ENCODE assay signal across 13 cellular contexts in the genomic region with DNA sequence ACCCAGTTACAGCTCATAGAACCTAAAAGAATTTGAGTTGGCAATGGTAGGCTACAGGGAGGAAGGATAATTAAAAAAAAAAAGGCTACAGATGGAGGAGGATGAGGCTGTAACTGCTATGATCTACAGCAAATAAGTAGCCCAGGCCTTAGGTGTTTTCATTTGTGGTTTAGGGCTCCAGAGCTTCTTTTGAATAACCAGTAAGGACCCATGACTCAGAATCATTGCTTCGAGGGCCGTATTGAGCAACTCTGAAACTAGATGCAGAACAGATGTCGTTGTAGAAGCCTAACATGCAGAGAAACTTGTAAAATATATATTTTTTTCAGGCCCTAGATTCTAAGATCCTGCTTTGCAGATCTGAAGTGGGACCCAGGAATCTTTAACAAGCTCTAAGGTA. TPM values are rescaled to one million over a fixed set of nuclear protein-coding genes. Genes with fewer than 3 reads are reported as not detected.
DNase-seq lines count a peak whose midpoint lies in the region; ATAC-seq and TF ChIP-seq lines count a peak whose summit lies in the region.
"Had no signal": no experiment of that assay in that cellular context is flagged by ENCODE, and none has a peak within 500 bp of the region (broad histone marks: within the 10 kb centered on the region; RNA-seq: fewer than 3 reads in every experiment).

No MANE protein-coding gene starts in this region.

- no peak overlapping the region for H3K27ac Mint-ChIP-seq in stimulated activated naive CD8-positive, alpha-beta T cell treated with anti-CD3 and anti-CD28 coated beads, Interleukin-15, amount 100 ng/mL, for 72 hours
- H3K27ac Mint-ChIP-seq: CD4-positive, CD25-positive, alpha-beta regulatory T cell; naive thymus-derived CD4-positive, alpha-beta T cell had no signal

- DNase-seq in stimulated activated naive CD8-positive, alpha-beta T cell treated with anti-CD3 and anti-CD28 coated beads, Interleukin-15, amount 100 ng/mL, for 72 hours = no peak
- DNase-seq in stimulated activated naive CD8-positive, alpha-beta T cell treated with anti-CD3 and anti-CD28 coated beads, Interleukin-15, Interleukin-2, amounts not matched to agents 100 U/mL and 50 U/mL, for 24 hours = no peak
- peak; percentile 94 for DNase-seq in fibroblast of the conjunctiva (ENCODE audit: low read depth)
- DNase-seq in NCI-H526 treated with DMSO at 0.1 percent for 48 hours (lab: John Stamatoyannopoulos, UW) = no peak
- DNase-seq in mesenteric fat pad (ENCODE audit: low spot score) = no peak
- DNase-seq: activated CD4-positive, alpha-beta T cell treated with anti-CD3 and anti-CD28 coated beads for 4 hours; heart left ventricle; naive thymus-derived CD4-positive, alpha-beta T cell had no signal

- ATAC-seq in stimulated activated naive CD8-positive, alpha-beta T cell treated with anti-CD3 and anti-CD28 coated beads, Interleukin-15, amount 100 ng/mL, for 72 hours = peak; percentile 31
- ATAC-seq in stimulated activated naive CD8-positive, alpha-beta T cell treated with anti-CD3 and anti-CD28 coated beads, Interleukin-15, Interleukin-2, amounts not matched to agents 100 U/mL and 50 U/mL, for 24 hours = no peak
- peak; percentile 26; the same call in 1 of the 3 replicates for ATAC-seq in SK-N-SH treated with all-trans-retinoic acid at 6 μM for 48 hours
- no peak for ATAC-seq in GM18502 (IDR thresholded peaks at IDR 0.05; ENCODE audit: poor library complexity, unreplicated experiment)
- no peak for ATAC-seq in HG02973 (IDR thresholded peaks at IDR 0.05; ENCODE audit: unreplicated experiment)
- ATAC-seq: heart left ventricle; naive thymus-derived CD4-positive, alpha-beta T cell had no signal

- H3K4me3 Mint-ChIP-seq in stimulated activated naive CD8-positive, alpha-beta T cell treated with anti-CD3 and anti-CD28 coated beads, Interleukin-15, amount 100 ng/mL, for 72 hours = no peak overlapping the region
- H3K4me3 Mint-ChIP-seq: CD4-positive, CD25-positive, alpha-beta regulatory T cell; naive thymus-derived CD4-positive, alpha-beta T cell had no signal

- no peaks in the 10 kb centered on the region for H3K9me3 Mint-ChIP-seq in stimulated activated naive CD8-positive, alpha-beta T cell treated with anti-CD3 and anti-CD28 coated beads, Interleukin-15, amount 100 ng/mL, for 72 hours

- peaks cover 34% of the 10 kb centered on the region for H3K27me3 Mint-ChIP-seq in stimulated activated naive CD8-positive, alpha-beta T cell treated with anti-CD3 and anti-CD28 coated beads, Interleukin-15, amount 100 ng/mL, for 72 hours

- no peaks in the 10 kb centered on the region for H3K4me1 Mint-ChIP-seq in stimulated activated naive CD8-positive, alpha-beta T cell treated with anti-CD3 and anti-CD28 coated beads, Interleukin-15, amount 100 ng/mL, for 72 hours
- H3K4me1 Mint-ChIP-seq: CD4-positive, CD25-positive, alpha-beta regulatory T cell had no signal

TF ChIP-seq in SK-N-SH treated with all-trans-retinoic acid at 6 μM for 48 hours, 23 proteins besides CTCF, POLR2A, EP300 and RAD21:
- TF ChIP-seq, protein P1, sequence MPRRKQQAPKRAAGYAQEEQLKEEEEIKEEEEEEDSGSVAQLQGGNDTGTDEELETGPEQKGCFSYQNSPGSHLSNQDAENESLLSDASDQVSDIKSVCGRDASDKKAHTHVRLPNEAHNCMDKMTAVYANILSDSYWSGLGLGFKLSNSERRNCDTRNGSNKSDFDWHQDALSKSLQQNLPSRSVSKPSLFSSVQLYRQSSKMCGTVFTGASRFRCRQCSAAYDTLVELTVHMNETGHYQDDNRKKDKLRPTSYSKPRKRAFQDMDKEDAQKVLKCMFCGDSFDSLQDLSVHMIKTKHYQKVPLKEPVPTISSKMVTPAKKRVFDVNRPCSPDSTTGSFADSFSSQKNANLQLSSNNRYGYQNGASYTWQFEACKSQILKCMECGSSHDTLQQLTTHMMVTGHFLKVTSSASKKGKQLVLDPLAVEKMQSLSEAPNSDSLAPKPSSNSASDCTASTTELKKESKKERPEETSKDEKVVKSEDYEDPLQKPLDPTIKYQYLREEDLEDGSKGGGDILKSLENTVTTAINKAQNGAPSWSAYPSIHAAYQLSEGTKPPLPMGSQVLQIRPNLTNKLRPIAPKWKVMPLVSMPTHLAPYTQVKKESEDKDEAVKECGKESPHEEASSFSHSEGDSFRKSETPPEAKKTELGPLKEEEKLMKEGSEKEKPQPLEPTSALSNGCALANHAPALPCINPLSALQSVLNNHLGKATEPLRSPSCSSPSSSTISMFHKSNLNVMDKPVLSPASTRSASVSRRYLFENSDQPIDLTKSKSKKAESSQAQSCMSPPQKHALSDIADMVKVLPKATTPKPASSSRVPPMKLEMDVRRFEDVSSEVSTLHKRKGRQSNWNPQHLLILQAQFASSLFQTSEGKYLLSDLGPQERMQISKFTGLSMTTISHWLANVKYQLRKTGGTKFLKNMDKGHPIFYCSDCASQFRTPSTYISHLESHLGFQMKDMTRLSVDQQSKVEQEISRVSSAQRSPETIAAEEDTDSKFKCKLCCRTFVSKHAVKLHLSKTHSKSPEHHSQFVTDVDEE (CRISPR knock-in tag; IDR thresholded peaks at IDR 0.05) = no peak
- TF ChIP-seq, protein P2, sequence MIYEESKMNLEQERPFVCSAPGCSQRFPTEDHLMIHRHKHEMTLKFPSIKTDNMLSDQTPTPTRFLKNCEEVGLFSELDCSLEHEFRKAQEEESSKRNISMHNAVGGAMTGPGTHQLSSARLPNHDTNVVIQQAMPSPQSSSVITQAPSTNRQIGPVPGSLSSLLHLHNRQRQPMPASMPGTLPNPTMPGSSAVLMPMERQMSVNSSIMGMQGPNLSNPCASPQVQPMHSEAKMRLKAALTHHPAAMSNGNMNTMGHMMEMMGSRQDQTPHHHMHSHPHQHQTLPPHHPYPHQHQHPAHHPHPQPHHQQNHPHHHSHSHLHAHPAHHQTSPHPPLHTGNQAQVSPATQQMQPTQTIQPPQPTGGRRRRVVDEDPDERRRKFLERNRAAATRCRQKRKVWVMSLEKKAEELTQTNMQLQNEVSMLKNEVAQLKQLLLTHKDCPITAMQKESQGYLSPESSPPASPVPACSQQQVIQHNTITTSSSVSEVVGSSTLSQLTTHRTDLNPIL (CRISPR knock-in tag; IDR thresholded peaks at IDR 0.05; ENCODE audit: low read depth) = no peak
- no peak for TF ChIP-seq ZFP3 (CRISPR knock-in tag; IDR thresholded peaks at IDR 0.05)
- no peak for TF ChIP-seq GLIS3 (CRISPR knock-in tag; IDR thresholded peaks at IDR 0.05)
- no peak for TF ChIP-seq OSR1 (CRISPR knock-in tag; IDR thresholded peaks at IDR 0.05)
- no peak for TF ChIP-seq RARB (CRISPR knock-in tag; IDR thresholded peaks at IDR 0.05)
- no peak for TF ChIP-seq TCF4 (CRISPR knock-in tag; IDR thresholded peaks at IDR 0.05; ENCODE audit: borderline replicate concordance)
- no peak for TF ChIP-seq ISL1 (CRISPR knock-in tag; IDR thresholded peaks at IDR 0.05)
- TF ChIP-seq, protein P3, sequence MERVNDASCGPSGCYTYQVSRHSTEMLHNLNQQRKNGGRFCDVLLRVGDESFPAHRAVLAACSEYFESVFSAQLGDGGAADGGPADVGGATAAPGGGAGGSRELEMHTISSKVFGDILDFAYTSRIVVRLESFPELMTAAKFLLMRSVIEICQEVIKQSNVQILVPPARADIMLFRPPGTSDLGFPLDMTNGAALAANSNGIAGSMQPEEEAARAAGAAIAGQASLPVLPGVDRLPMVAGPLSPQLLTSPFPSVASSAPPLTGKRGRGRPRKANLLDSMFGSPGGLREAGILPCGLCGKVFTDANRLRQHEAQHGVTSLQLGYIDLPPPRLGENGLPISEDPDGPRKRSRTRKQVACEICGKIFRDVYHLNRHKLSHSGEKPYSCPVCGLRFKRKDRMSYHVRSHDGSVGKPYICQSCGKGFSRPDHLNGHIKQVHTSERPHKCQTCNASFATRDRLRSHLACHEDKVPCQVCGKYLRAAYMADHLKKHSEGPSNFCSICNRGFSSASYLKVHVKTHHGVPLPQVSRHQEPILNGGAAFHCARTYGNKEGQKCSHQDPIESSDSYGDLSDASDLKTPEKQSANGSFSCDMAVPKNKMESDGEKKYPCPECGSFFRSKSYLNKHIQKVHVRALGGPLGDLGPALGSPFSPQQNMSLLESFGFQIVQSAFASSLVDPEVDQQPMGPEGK (CRISPR knock-in tag; IDR thresholded peaks at IDR 0.05; ENCODE audit: borderline replicate concordance) = no peak
- TF ChIP-seq ARNTL (CRISPR knock-in tag; IDR thresholded peaks at IDR 0.05; ENCODE audit: borderline replicate concordance, low read depth) = no peak
- no peak for TF ChIP-seq ESRRG (CRISPR knock-in tag; IDR thresholded peaks at IDR 0.05)
- TF ChIP-seq, protein P4, sequence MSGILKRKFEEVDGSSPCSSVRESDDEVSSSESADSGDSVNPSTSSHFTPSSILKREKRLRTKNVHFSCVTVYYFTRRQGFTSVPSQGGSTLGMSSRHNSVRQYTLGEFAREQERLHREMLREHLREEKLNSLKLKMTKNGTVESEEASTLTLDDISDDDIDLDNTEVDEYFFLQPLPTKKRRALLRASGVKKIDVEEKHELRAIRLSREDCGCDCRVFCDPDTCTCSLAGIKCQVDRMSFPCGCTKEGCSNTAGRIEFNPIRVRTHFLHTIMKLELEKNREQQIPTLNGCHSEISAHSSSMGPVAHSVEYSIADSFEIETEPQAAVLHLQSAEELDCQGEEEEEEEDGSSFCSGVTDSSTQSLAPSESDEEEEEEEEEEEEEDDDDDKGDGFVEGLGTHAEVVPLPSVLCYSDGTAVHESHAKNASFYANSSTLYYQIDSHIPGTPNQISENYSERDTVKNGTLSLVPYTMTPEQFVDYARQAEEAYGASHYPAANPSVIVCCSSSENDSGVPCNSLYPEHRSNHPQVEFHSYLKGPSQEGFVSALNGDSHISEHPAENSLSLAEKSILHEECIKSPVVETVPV (CRISPR knock-in tag; IDR thresholded peaks at IDR 0.05) = no peak
- TF ChIP-seq PPARA (CRISPR knock-in tag; IDR thresholded peaks at IDR 0.05; ENCODE audit: borderline replicate concordance) = no peak
- TF ChIP-seq, protein P5, sequence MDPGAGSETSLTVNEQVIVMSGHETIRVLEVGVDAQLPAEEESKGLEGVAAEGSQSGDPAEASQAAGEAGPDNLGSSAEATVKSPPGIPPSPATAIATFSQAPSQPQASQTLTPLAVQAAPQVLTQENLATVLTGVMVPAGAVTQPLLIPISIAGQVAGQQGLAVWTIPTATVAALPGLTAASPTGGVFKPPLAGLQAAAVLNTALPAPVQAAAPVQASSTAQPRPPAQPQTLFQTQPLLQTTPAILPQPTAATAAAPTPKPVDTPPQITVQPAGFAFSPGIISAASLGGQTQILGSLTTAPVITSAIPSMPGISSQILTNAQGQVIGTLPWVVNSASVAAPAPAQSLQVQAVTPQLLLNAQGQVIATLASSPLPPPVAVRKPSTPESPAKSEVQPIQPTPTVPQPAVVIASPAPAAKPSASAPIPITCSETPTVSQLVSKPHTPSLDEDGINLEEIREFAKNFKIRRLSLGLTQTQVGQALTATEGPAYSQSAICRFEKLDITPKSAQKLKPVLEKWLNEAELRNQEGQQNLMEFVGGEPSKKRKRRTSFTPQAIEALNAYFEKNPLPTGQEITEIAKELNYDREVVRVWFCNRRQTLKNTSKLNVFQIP (CRISPR knock-in tag; IDR thresholded peaks at IDR 0.05; ENCODE audit: borderline replicate concordance, low read depth) = no peak

RNA-seq across cellular contexts. Expression of a gene that starts 19.0 kb away (rescaled TPM):
- total RNA-seq in mesenteric fat pad = not detected
- total RNA-seq: CD4-positive, CD25-positive, alpha-beta regulatory T cell; naive thymus-derived CD4-positive, alpha-beta T cell; urinary bladder had no signal

Comparison
In these comparisons a context has a peak if more than half of its experiments do, and no peak if none do; other contexts are left out.
1. ATAC-seq: peak in stimulated activated naive CD8-positive, alpha-beta T cell treated with anti-CD3 and anti-CD28 coated beads, Interleukin-15, amount 100 ng/mL, for 72 hours (single experiment) and SK-N-SH treated with all-trans-retinoic acid at 6 μM for 48 hours (single experiment); none in stimulated activated naive CD8-positive, alpha-beta T cell treated with anti-CD3 and anti-CD28 coated beads, Interleukin-15, Interleukin-2, amounts not matched to agents 100 U/mL and 50 U/mL, for 24 hours (single experiment), GM18502 (single experiment) and HG02973 (single experiment).